Comparison of ENCODE assay signal across 16 cellular contexts in the genomic region with DNA sequence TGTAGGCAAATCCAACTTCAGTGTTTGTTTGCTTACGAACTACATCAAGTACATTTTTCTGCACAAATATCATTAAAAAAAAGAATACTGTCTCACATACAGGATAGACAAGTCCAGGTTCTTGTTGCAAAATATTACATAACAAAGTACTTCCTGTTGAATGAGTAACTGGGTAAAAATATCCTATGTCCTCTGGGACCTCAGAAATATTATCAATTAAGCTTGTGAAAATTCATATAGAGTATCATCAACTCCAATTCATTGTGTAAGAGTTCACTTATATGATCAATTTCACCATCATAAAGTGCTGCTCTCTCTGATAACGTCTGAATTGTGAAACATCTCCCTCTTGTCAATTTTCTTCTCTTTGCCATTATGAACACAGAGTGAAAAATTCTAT. TPM values are rescaled to one million over a fixed set of nuclear protein-coding genes. Genes with fewer than 3 reads are reported as not detected.
DNase-seq lines count a peak whose midpoint lies in the region; ATAC-seq and TF ChIP-seq lines count a peak whose summit lies in the region.
"Had no signal": no experiment of that assay in that cellular context is flagged by ENCODE, and none has a peak within 500 bp of the region (broad histone marks: within the 10 kb centered on the region; RNA-seq: fewer than 3 reads in every experiment).

No MANE protein-coding gene starts in this region.

- peaks cover 29% of the 10 kb centered on the region for H3K4me1 Mint-ChIP-seq in osteocyte (ENCODE audit: unreplicated experiment)

- H3K36me3 Mint-ChIP-seq in osteocyte (ENCODE audit: unreplicated experiment) = peaks cover 24% of the 10 kb centered on the region
- H3K36me3 Mint-ChIP-seq: activated naive CD4-positive, alpha-beta T cell treated with anti-CD3 and anti-CD28 coated beads, Interleukin-2, amount 50 U/mL, for 72 hours had no signal

- TF ChIP-seq CTCF in DOHH2 (IDR thresholded peaks at IDR 0.05; ENCODE audit: low read depth, low read length, poor library complexity, severe bottlenecking) = no peak
- TF ChIP-seq CTCF in NB4 (IDR thresholded peaks at IDR 0.05; ENCODE audit: low read depth, low read length) = no peak
- TF ChIP-seq CTCF in osteocyte (IDR thresholded peaks at IDR 0.05) = no peak
- TF ChIP-seq CTCF in GM10248 (IDR thresholded peaks at IDR 0.05; ENCODE audit: control extremely low read depth, extremely low read depth, low read depth, missing control alignments) = no peak

- POLR2A ChIA-PET in GM10248 (lab: Yijun Ruan, JAX) = no interaction called here

- H3K79me2 ChIP-seq in DOHH2 (ENCODE audit: control insufficient read depth, low read length) = peaks cover 23% of the 10 kb centered on the region

- peak overlapping the region; percentile 27 for H3K27ac Mint-ChIP-seq in osteocyte (ENCODE audit: unreplicated experiment)
- H3K27ac Mint-ChIP-seq: activated CD4-positive, alpha-beta T cell treated with anti-CD3 and anti-CD28 coated beads for 36 hours; activated naive CD4-positive, alpha-beta T cell treated with anti-CD3 and anti-CD28 coated beads, Interleukin-2, amount 50 U/mL, for 72 hours; stimulated activated naive CD8-positive, alpha-beta T cell treated with anti-CD3 and anti-CD28 coated beads, Interleukin-15, amount 100 ng/mL, for 72 hours had no signal

- TF ChIP-seq POLR2A in NB4 (IDR thresholded peaks at IDR 0.05; ENCODE audit: extremely low read depth, insufficient read length) = no peak

- no peaks in the 10 kb centered on the region for H3K9me3 Mint-ChIP-seq in osteocyte (ENCODE audit: unreplicated experiment)
- H3K9me3 Mint-ChIP-seq: activated naive CD4-positive, alpha-beta T cell treated with anti-CD3 and anti-CD28 coated beads, Interleukin-2, amount 50 U/mL, for 72 hours; stimulated activated naive CD8-positive, alpha-beta T cell treated with anti-CD3 and anti-CD28 coated beads, Interleukin-15, amount 100 ng/mL, for 72 hours had no signal

- no peaks in the 10 kb centered on the region for H3K9me2 ChIP-seq in DOHH2 (replicated peaks; ENCODE audit: control insufficient read depth, low read length)

- H3K4me1 ChIP-seq in DOHH2 (ENCODE audit: control insufficient read depth, low read length) = peaks cover 32% of the 10 kb centered on the region

- no peaks in the 10 kb centered on the region for H3K27me3 ChIP-seq in DOHH2 (ENCODE audit: control insufficient read depth, low read length)
- H3K27me3 ChIP-seq: vagina had no signal

- no peak for ATAC-seq in HG03175 (IDR thresholded peaks at IDR 0.05; ENCODE audit: unreplicated experiment)
- ATAC-seq: activated CD4-positive, alpha-beta T cell treated with anti-CD3 and anti-CD28 coated beads for 36 hours; activated naive CD4-positive, alpha-beta T cell treated with anti-CD3 and anti-CD28 coated beads, Interleukin-2, amount 50 U/mL, for 72 hours; stimulated activated naive CD8-positive, alpha-beta T cell treated with anti-CD3 and anti-CD28 coated beads, Interleukin-15, amount 100 ng/mL, for 72 hours had no signal

- peaks cover 8% of the 10 kb centered on the region for H3F3A ChIP-seq in DOHH2 (ENCODE audit: control insufficient read depth, insufficient read depth)

- H3K4me3 ChIP-seq in DOHH2 (ENCODE audit: low read length) (no peak overlapping the region), NB4 (ENCODE audit: low read depth, low read length) (peak overlapping the region; percentile 12)
- H3K4me3 ChIP-seq: vagina had no signal

- CTCF ChIA-PET in GM10248 (lab: Yijun Ruan, JAX) = interaction anchor here (0.8 to 1.9 kb wide), 3 partner anchors 8 to 102 kb away, joined by 3 to 6 read pairs (median 6); no protein-coding TSS in a partner anchor

- H3K27ac ChIP-seq in DOHH2 (ENCODE audit: low read depth, low read length) = no peak overlapping the region
- H3K27ac ChIP-seq: KMS-11, vagina had no signal

- peak overlapping the region; percentile 44 for H3K4me2 ChIP-seq in DOHH2 (ENCODE audit: low read length)
- H3K4me2 ChIP-seq: KMS-11 had no signal

- no peaks in the 10 kb centered on the region for H3K27me3 Mint-ChIP-seq in osteocyte (ENCODE audit: unreplicated experiment)
- H3K27me3 Mint-ChIP-seq: activated CD4-positive, alpha-beta T cell treated with anti-CD3 and anti-CD28 coated beads for 36 hours; stimulated activated naive CD8-positive, alpha-beta T cell treated with anti-CD3 and anti-CD28 coated beads, Interleukin-15, amount 100 ng/mL, for 72 hours had no signal

- H3K36me3 ChIP-seq in DOHH2 (ENCODE audit: control insufficient read depth, low read length) = peaks cover 16% of the 10 kb centered on the region
- H3K36me3 ChIP-seq: vagina had no signal

- no peaks in the 10 kb centered on the region for H4K20me1 ChIP-seq in DOHH2 (ENCODE audit: control insufficient read depth, insufficient read depth, low read depth, low read length)

- no peaks in the 10 kb centered on the region for H3K9me3 ChIP-seq in DOHH2 (ENCODE audit: control insufficient read depth, insufficient read depth, low read length)
- H3K9me3 ChIP-seq: vagina had no signal

- DNase-seq in NB4 (ENCODE audit: low read depth) (peak; percentile 86), dermis blood vessel endothelial cell (peak; percentile 34), osteocyte (ENCODE audit: extremely low spot score, unreplicated experiment) (no peak), GM10248 (ENCODE audit: extremely low spot score) (no peak), RKO (ENCODE audit: low spot score) (no peak)
- DNase-seq: activated CD4-positive, alpha-beta T cell treated with anti-CD3 and anti-CD28 coated beads for 36 hours; effector CD8-positive, alpha-beta T cell; NCI-H1694 treated with DMSO at 0.1 percent for 48 hours; NCI-H524 treated with DMSO at 0.1 percent for 48 hours; stimulated activated naive CD8-positive, alpha-beta T cell treated with anti-CD3 and anti-CD28 coated beads, Interleukin-15, amount 100 ng/mL, for 72 hours had no signal

- H3K4me3 Mint-ChIP-seq in osteocyte (ENCODE audit: unreplicated experiment) = no peak overlapping the region
- H3K4me3 Mint-ChIP-seq: activated CD4-positive, alpha-beta T cell treated with anti-CD3 and anti-CD28 coated beads for 36 hours; stimulated activated naive CD8-positive, alpha-beta T cell treated with anti-CD3 and anti-CD28 coated beads, Interleukin-15, amount 100 ng/mL, for 72 hours had no signal

RNA-seq across cellular contexts. Expression of gene HERC4, which starts 22.6 kb away (rescaled TPM):
- total RNA-seq in dermis blood vessel endothelial cell = 51.7 and 73.9 TPM in 2 replicates
- total RNA-seq in osteocyte = 57.0 and 59.4 TPM in 2 replicates

RNA-seq across cellular contexts. Expression of gene MYPN, which starts 56.8 kb away (rescaled TPM):
- total RNA-seq in dermis blood vessel endothelial cell = under 0.01 TPM in 1 of 2 replicates, not detected in the other
- total RNA-seq in osteocyte = 1.0 and 1.8 TPM in 2 replicates
- total RNA-seq: activated CD4-positive, alpha-beta T cell treated with anti-CD3 and anti-CD28 coated beads for 36 hours; activated naive CD4-positive, alpha-beta T cell treated with anti-CD3 and anti-CD28 coated beads, Interleukin-2, amount 50 U/mL, for 72 hours; frontal cortex; vagina had no signal

Comparison
In these comparisons a context has a peak if more than half of its experiments do, and no peak if none do; other contexts are left out.
1. DNase-seq: peak in NB4 (single experiment) and dermis blood vessel endothelial cell (single experiment); none in osteocyte (single experiment), GM10248 (single experiment) and RKO (single experiment).